8 cellular contexts compared by ENCODE assay signal in genomic region chr12:77324763-77325468, GRCh38.
A peak's percentile ranks its signal among the peaks of the same experiment; 100 is the strongest.
DNase-seq lines count a peak whose midpoint lies in the region; ATAC-seq, FAIRE-seq and TF ChIP-seq lines count a peak whose summit lies in the region.

No MANE protein-coding gene starts in this region.

- H3K27ac ChIP-seq in cardiac muscle cell: no peak overlapping the region

- FAIRE-seq in GM19239 (lab: Jason Lieb, UNC): no peak

- TF ChIP-seq CTCF in cardiac muscle cell (IDR thresholded peaks at IDR 0.05; ENCODE audit: low read depth, low read length): peak; percentile 51
- TF ChIP-seq CTCF in omental fat pad (IDR thresholded peaks at IDR 0.05): peak in 1 of 3 donors; percentile 5

- H3K27ac Mint-ChIP-seq in activated naive CD8-positive, alpha-beta T cell treated with anti-CD3 and anti-CD28 coated beads for 36 hours: no peak overlapping the region

- DNase-seq in Caki2 (ENCODE audit: low read depth) (peak; percentile 75), GM19239 (ENCODE audit: insufficient read length, low spot score) (peak; percentile 60), NCI-H446 treated with DMSO at 0.1 percent for 48 hours (lab: John Stamatoyannopoulos, UW) (peak; percentile 38), cardiac muscle cell (ENCODE audit: low read depth in 1 of 2, low spot score in 1 of 2) (peak; percentile 76 to 89), omental fat pad (ENCODE audit: low spot score) (no peak), inferior parietal cortex (ENCODE audit: extremely low spot score) (no peak)
- DNase-seq in activated naive CD8-positive, alpha-beta T cell treated with anti-CD3 and anti-CD28 coated beads for 36 hours: peak; percentile 46

- in situ Hi-C loops in Caki2 (cut with HindIII; ENCODE audit: low pct_unique_long_range_greater_than_20kb, low sequenced_read_pairs): no loop called here

- no peaks in the 10 kb centered on the region for H3K9me3 Mint-ChIP-seq in activated naive CD8-positive, alpha-beta T cell treated with anti-CD3 and anti-CD28 coated beads for 36 hours

- peaks cover 2% of the 10 kb centered on the region for H3K36me3 Mint-ChIP-seq in activated naive CD8-positive, alpha-beta T cell treated with anti-CD3 and anti-CD28 coated beads for 36 hours

- H3K4me1 ChIP-seq in cardiac muscle cell (ENCODE audit: low read depth): no peaks in the 10 kb centered on the region

- peaks cover 62% of the 10 kb centered on the region for H3K27me3 Mint-ChIP-seq in activated naive CD8-positive, alpha-beta T cell treated with anti-CD3 and anti-CD28 coated beads for 36 hours

- peak; percentile 94 for ATAC-seq in HG03159 (IDR thresholded peaks at IDR 0.05; ENCODE audit: unreplicated experiment)
- ATAC-seq in omental fat pad (ENCODE audit: low FRiP score): peak; percentile 94

- H3K36me3 ChIP-seq in cardiac muscle cell: no peaks in the 10 kb centered on the region

- peak overlapping the region; percentile 85 for H3K4me3 ChIP-seq in cardiac muscle cell

- peaks cover 54% of the 10 kb centered on the region for H3K27me3 ChIP-seq in cardiac muscle cell

- H3K4me1 Mint-ChIP-seq in activated naive CD8-positive, alpha-beta T cell treated with anti-CD3 and anti-CD28 coated beads for 36 hours: peaks cover 10% of the 10 kb centered on the region

- H3K4me3 Mint-ChIP-seq in activated naive CD8-positive, alpha-beta T cell treated with anti-CD3 and anti-CD28 coated beads for 36 hours: peak overlapping the region; percentile 61

- H3K9me3 ChIP-seq in cardiac muscle cell (ENCODE audit: low read depth): no peaks in the 10 kb centered on the region

Comparison
In these comparisons a context has a peak if more than half of its experiments do, and no peak if none do; other contexts are left out.
1. DNase-seq: peak in Caki2 (single experiment), GM19239 (single experiment), NCI-H446 treated with DMSO at 0.1 percent for 48 hours (single experiment), activated naive CD8-positive, alpha-beta T cell treated with anti-CD3 and anti-CD28 coated beads for 36 hours (single experiment) and cardiac muscle cell (2 of 2); none in omental fat pad (single experiment) and inferior parietal cortex (single experiment).